ENCODE assay signal across 24 cellular contexts in the genomic region with DNA sequence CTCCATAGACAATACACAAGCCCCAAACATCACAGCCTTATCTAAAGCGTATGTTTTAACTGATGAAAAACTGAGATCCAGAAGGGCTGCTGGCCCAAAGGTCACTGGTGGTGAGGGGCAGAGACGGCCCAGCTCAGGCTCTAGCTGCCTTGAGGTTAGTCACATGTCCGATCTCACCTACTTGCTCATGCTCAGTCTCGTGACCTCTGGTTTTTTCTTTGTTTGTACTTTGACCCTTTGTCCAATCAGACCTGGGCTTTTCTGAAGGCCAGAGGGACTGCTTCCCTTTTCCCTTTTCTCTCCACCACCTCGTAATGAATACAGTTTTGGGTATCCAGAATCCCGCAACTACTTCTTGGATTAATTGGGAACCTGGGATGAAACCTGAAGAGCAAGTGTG. TPM values are rescaled to one million over a fixed set of nuclear protein-coding genes. Genes with fewer than 3 reads are reported as not detected.
"Had no signal": no experiment of that assay in that cellular context is flagged by ENCODE, and none has a peak within 500 bp of the region (broad histone marks: within the 10 kb centered on the region; RNA-seq: fewer than 3 reads in every experiment).

No MANE protein-coding gene starts in this region.

- H3K27ac ChIP-seq: dorsolateral prefrontal cortex, esophagus muscularis mucosa, sigmoid colon, skin epidermis, suprapubic skin, tibial artery, upper lobe of left lung, vagina had no signal

- FAIRE-seq: endometrium had no signal

- H3K9me3 ChIP-seq: esophagus muscularis mucosa, sigmoid colon, suprapubic skin, tibial artery, upper lobe of left lung, vagina had no signal

- DNase-seq: cortex of kidney; dorsolateral prefrontal cortex; effector CD8-positive, alpha-beta T cell; left colon; mesendoderm; naive thymus-derived CD4-positive, alpha-beta T cell; nephron progenitor cell; posterior cingulate gyrus; sigmoid colon; stimulated activated CD4-positive, alpha-beta T cell treated with anti-CD3 and anti-CD28 coated beads, Interleukin-2, amount 100 ng/mL, for 48 hours; stimulated activated naive CD8-positive, alpha-beta T cell treated with anti-CD3 and anti-CD28 coated beads, Interleukin-15, Interleukin-2, amounts not matched to agents 100 U/mL and 50 U/mL, for 24 hours; tibial artery; upper lobe of left lung had no signal

- H3K4me3 ChIP-seq: dorsolateral prefrontal cortex, esophagus muscularis mucosa, sigmoid colon, skin epidermis, suprapubic skin, tibial artery, upper lobe of left lung, vagina had no signal

- H3K4me1 ChIP-seq: suprapubic skin had no signal

- ATAC-seq: left colon; naive thymus-derived CD4-positive, alpha-beta T cell; stimulated activated naive CD8-positive, alpha-beta T cell treated with anti-CD3 and anti-CD28 coated beads, Interleukin-15, Interleukin-2, amounts not matched to agents 100 U/mL and 50 U/mL, for 24 hours had no signal

- H3K36me3 ChIP-seq: esophagus muscularis mucosa, sigmoid colon, suprapubic skin, tibial artery, upper lobe of left lung, vagina had no signal

- H3K27me3 ChIP-seq: dorsolateral prefrontal cortex, esophagus muscularis mucosa, sigmoid colon, suprapubic skin, tibial artery, upper lobe of left lung, vagina had no signal

RNA-seq across cellular contexts. Expression of a gene that starts 28.6 kb away (rescaled TPM):
- total RNA-seq: dorsolateral prefrontal cortex; esophagus muscularis mucosa; fibroblast of villous mesenchyme; kidney epithelial cell; left colon; liver; lung microvascular endothelial cell; naive thymus-derived CD4-positive, alpha-beta T cell; osteocyte; pulmonary artery endothelial cell; sigmoid colon; suprapubic skin; upper lobe of left lung; vagina had no signal
- polyA plus RNA-seq: liver; naive thymus-derived CD4-positive, alpha-beta T cell; sigmoid colon had no signal
